ENCODE assay signal across 15 cellular contexts in genomic region chr3:187681756-187682155, GRCh38. TPM values are rescaled to one million over a fixed set of nuclear protein-coding genes. Genes with fewer than 3 reads are reported as not detected.
DNase-seq lines count a peak whose midpoint lies in the region; TF ChIP-seq lines count a peak whose summit lies in the region.
"Not testable (repeated sequence)": the region's sequence is repeated elsewhere in the genome, so short reads cannot be mapped to it uniquely, and the experiment has no call there.
"Had no signal": no experiment of that assay in that cellular context is flagged by ENCODE, and none has a peak within 500 bp of the region (broad histone marks: within the 10 kb centered on the region; RNA-seq: fewer than 3 reads in every experiment).

No MANE protein-coding gene starts in this region.

- WGBS in esophagus muscularis mucosa, result 77% methylated on average over 10 of the region's 11 CpGs

- TF ChIP-seq CTCF in WERI-Rb-1 (IDR thresholded peaks at IDR 0.05; ENCODE audit: low read depth, low read length); esophagus muscularis mucosa (IDR thresholded peaks at IDR 0.05): not testable (repeated sequence)

- not testable (repeated sequence) for H3K9me3 ChIP-seq in WERI-Rb-1 (ENCODE audit: severe bottlenecking)
- peaks cover 0 to 12% (median 11%) of the 10 kb centered on the region in 4 donors for H3K9me3 ChIP-seq in esophagus muscularis mucosa

- TF ChIP-seq EP300 in esophagus muscularis mucosa (IDR thresholded peaks at IDR 0.05), result not testable (repeated sequence)

- not testable (repeated sequence) for TF ChIP-seq POLR2A in esophagus muscularis mucosa (IDR thresholded peaks at IDR 0.05; ENCODE audit: low read depth)

- H3K36me3 ChIP-seq in WERI-Rb-1, esophagus muscularis mucosa: not testable (repeated sequence)

- H3K27ac ChIP-seq in WERI-Rb-1; esophagus muscularis mucosa (replicated peaks in 1 of 4): not testable (repeated sequence)

- not testable (repeated sequence) for H3K4me3 ChIP-seq in WERI-Rb-1 (ENCODE audit: low read depth, low read length); esophagus muscularis mucosa

- peaks cover 0 to 11% (median 4%) of the 10 kb centered on the region in 4 donors for H3K4me1 ChIP-seq in esophagus muscularis mucosa

- DNase-seq in NCI-H524 (lab: John Stamatoyannopoulos, UW) (peak; percentile 33 to 61), NCI-H82 (lab: John Stamatoyannopoulos, UW) (peak; percentile 51), WERI-Rb-1 (peak; percentile 58), esophagus muscularis mucosa (ENCODE audit: extremely low spot score) (peak; percentile 55)

- not testable (repeated sequence) for H3K27me3 ChIP-seq in WERI-Rb-1 (ENCODE audit: insufficient read depth, low read depth, severe bottlenecking); esophagus muscularis mucosa

- intact Hi-C loops in esophagus muscularis mucosa (cut with DNase I), result not testable (repeated sequence)

RNA-seq across cellular contexts. Expression of gene SST, which starts 11.6 kb away (rescaled TPM):
- 1 to 10 TPM in 2 of 4 donors, not detected in 2; 1.8 to 2.0 TPM for total RNA-seq in esophagus muscularis mucosa
- total RNA-seq: A172; A673; B cell; Caco-2; Calu3; CD4-positive, alpha-beta memory T cell; CD4-positive, alpha-beta T cell; CD4-positive, CD25-positive, alpha-beta regulatory T cell; CD8-positive, alpha-beta memory T cell; CD8-positive, alpha-beta T cell; Daoy had no signal

RNA-seq across cellular contexts. Expression of gene RTP2, which starts 20.6 kb away (rescaled TPM):
- total RNA-seq in esophagus muscularis mucosa, result not detected
- total RNA-seq: A172; A673; B cell; Caco-2; Calu3; CD4-positive, alpha-beta memory T cell; CD4-positive, alpha-beta T cell; CD4-positive, CD25-positive, alpha-beta regulatory T cell; CD8-positive, alpha-beta memory T cell; CD8-positive, alpha-beta T cell; Daoy had no signal
